14 cellular contexts compared by ENCODE assay signal in the genomic region with DNA sequence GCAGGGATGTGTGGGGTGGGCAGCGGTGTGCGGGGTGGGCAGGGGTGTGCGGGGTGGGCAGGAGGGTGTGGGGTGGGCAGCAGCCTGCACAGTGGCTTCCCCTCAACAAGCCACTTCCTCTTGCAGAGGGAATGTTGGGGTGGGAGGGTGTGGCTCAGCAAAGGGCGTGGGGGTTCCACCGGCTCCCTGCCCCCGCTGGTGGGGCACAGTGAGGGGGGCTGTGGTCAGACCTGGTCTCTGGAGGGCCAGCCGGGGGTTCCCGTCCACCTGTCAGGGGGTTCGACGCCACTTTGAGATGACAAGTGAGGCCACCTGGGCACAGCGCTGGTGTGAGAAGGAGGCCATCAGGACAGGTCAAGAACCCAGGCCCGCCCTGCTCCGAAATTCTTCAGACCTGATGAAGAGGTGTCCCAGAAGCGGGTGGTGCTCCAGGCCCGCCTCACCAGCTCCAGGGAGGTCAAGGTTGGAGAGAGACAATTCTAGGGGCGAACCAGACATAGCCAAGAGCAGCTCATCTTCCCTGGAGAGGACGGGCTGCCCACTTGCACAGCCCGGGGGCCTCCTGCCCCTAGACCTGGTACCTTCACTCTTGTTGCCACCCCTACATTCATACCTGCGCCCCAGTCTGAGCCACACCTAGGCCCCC. TPM values are rescaled to one million over a fixed set of nuclear protein-coding genes. Genes with fewer than 3 reads are reported as not detected.
DNase-seq lines count a peak whose midpoint lies in the region; ATAC-seq and TF ChIP-seq lines count a peak whose summit lies in the region.
"Had no signal": no experiment of that assay in that cellular context is flagged by ENCODE, and none has a peak within 500 bp of the region (broad histone marks: within the 10 kb centered on the region; RNA-seq: fewer than 3 reads in every experiment).

No MANE protein-coding gene starts in this region.

- H3K4me1 ChIP-seq in heart left ventricle = peaks cover 1 to 62% (median 20%) of the 10 kb centered on the region in 12 donors

- no peaks in the 10 kb centered on the region for H3K36me3 Mint-ChIP-seq in activated T-helper 1 cell treated with anti-CD3 and anti-CD28 coated beads, Interleukin-12 subunit alpha, Interleukin-12 subunit beta, Interleukin-2, Interleukin-4 antibody, amounts not matched to agents 30 ng/mL and 10 ng/mL and 1 ng/mL, durations not matched to agents 14 hours and 24 hours and 36 hours (ENCODE audit: low read depth)
- H3K36me3 Mint-ChIP-seq in memory B cell = peaks cover 6% of the 10 kb centered on the region

- H3K4me3 ChIP-seq in heart left ventricle = peak overlapping the region in 9 of 12 donors; percentile 21 to 61 (median 51)

- H3K36me3 ChIP-seq in heart left ventricle = peaks cover 0 to 3% (median 0%) of the 10 kb centered on the region in 9 donors
- H3K36me3 ChIP-seq: vagina had no signal

- no peaks in the 10 kb centered on the region for H3K27me3 ChIP-seq in heart left ventricle
- H3K27me3 ChIP-seq: vagina had no signal

- H3K4me1 Mint-ChIP-seq in activated T-helper 1 cell treated with anti-CD3 and anti-CD28 coated beads, Interleukin-12 subunit alpha, Interleukin-12 subunit beta, Interleukin-2, Interleukin-4 antibody, amounts not matched to agents 30 ng/mL and 10 ng/mL and 1 ng/mL, durations not matched to agents 14 hours and 24 hours and 36 hours (ENCODE audit: low read depth) = peaks cover 27% of the 10 kb centered on the region
- H3K4me1 Mint-ChIP-seq in memory B cell = peaks cover 21% of the 10 kb centered on the region

- intact Hi-C loops in heart left ventricle (cut with DNase I) = loop anchor here in 8 of 10 donors (2.0 to 10.0 kb wide), 6 partner anchors 102 to 594 kb away; a partner anchor contains a TSS
- intact Hi-C loops in cardiac septum (cut with DNase I) = loop anchor here (10.0 kb wide), 1 partner anchor 584 kb away; a partner anchor contains a TSS
- intact Hi-C loops in activated T-helper 1 cell treated with anti-CD3 and anti-CD28 coated beads, Interleukin-12 subunit alpha, Interleukin-12 subunit beta, Interleukin-2, Interleukin-4 antibody, amounts not matched to agents 30 ng/mL and 10 ng/mL and 1 ng/mL, durations not matched to agents 14 hours and 24 hours and 36 hours (cut with micrococcal nuclease) = loop anchor here (1.0 kb wide), 1 partner anchor 35 kb away; no protein-coding TSS in a partner anchor

- DNase-seq in heart left ventricle (peak in 2 of 5 donors; percentile 18 to 55), cardiac septum (ENCODE audit: low spot score) (no peak), memory B cell (ENCODE audit: low spot score in 2 of 2) (peak in 1 of 2 donors; percentile 32), ureter (ENCODE audit: low spot score) (peak; percentile 44), HuH-7.5 (ENCODE audit: low spot score) (no peak), GM03348 (ENCODE audit: low spot score) (no peak)
- DNase-seq in activated T-helper 1 cell treated with anti-CD3 and anti-CD28 coated beads, Interleukin-12 subunit alpha, Interleukin-12 subunit beta, Interleukin-2, Interleukin-4 antibody, amounts not matched to agents 30 ng/mL and 10 ng/mL and 1 ng/mL, durations not matched to agents 14 hours and 24 hours and 36 hours (ENCODE audit: low spot score) = no peak
- no peak for DNase-seq in activated effector memory CD4-positive, alpha-beta T cell treated with anti-CD3 and anti-CD28 coated beads, Interleukin-2, amount 50 U/mL, for 16 hours
- DNase-seq: C1 segment of cervical spinal cord, NCI-H2029 treated with DMSO at 0.1 percent for 48 hours had no signal

- TF ChIP-seq POLR2A in heart left ventricle (IDR thresholded peaks at IDR 0.05) = no peak

- peak overlapping the region; percentile 40 for H3K27ac Mint-ChIP-seq in activated T-helper 1 cell treated with anti-CD3 and anti-CD28 coated beads, Interleukin-12 subunit alpha, Interleukin-12 subunit beta, Interleukin-2, Interleukin-4 antibody, amounts not matched to agents 30 ng/mL and 10 ng/mL and 1 ng/mL, durations not matched to agents 14 hours and 24 hours and 36 hours
- peak overlapping the region; percentile 75 for H3K27ac Mint-ChIP-seq in memory B cell
- H3K27ac Mint-ChIP-seq: progenitor cell of endocrine pancreas had no signal

- peak overlapping the region in 10 of 12 donors; percentile 20 to 98 (median 90) for H3K27ac ChIP-seq in heart left ventricle
- H3K27ac ChIP-seq: vagina had no signal

- no peaks in the 10 kb centered on the region for H3K9me3 ChIP-seq in heart left ventricle
- H3K9me3 ChIP-seq: vagina had no signal

- H3K4me3 Mint-ChIP-seq in activated T-helper 1 cell treated with anti-CD3 and anti-CD28 coated beads, Interleukin-12 subunit alpha, Interleukin-12 subunit beta, Interleukin-2, Interleukin-4 antibody, amounts not matched to agents 30 ng/mL and 10 ng/mL and 1 ng/mL, durations not matched to agents 14 hours and 24 hours and 36 hours = peak overlapping the region; percentile 90
- peak overlapping the region; percentile 92 for H3K4me3 Mint-ChIP-seq in memory B cell

- 67 to 81% (median 70%) methylated on average over 18 to 19 of the region's 19 CpGs for WGBS in heart left ventricle, 4 donors

- TF ChIP-seq CTCF in heart left ventricle (IDR thresholded peaks at IDR 0.05) = no peak

- H3K9me3 Mint-ChIP-seq in activated T-helper 1 cell treated with anti-CD3 and anti-CD28 coated beads, Interleukin-12 subunit alpha, Interleukin-12 subunit beta, Interleukin-2, Interleukin-4 antibody, amounts not matched to agents 30 ng/mL and 10 ng/mL and 1 ng/mL, durations not matched to agents 14 hours and 24 hours and 36 hours = no peaks in the 10 kb centered on the region
- H3K9me3 Mint-ChIP-seq in memory B cell = no peaks in the 10 kb centered on the region

- H3K27me3 Mint-ChIP-seq in activated T-helper 1 cell treated with anti-CD3 and anti-CD28 coated beads, Interleukin-12 subunit alpha, Interleukin-12 subunit beta, Interleukin-2, Interleukin-4 antibody, amounts not matched to agents 30 ng/mL and 10 ng/mL and 1 ng/mL, durations not matched to agents 14 hours and 24 hours and 36 hours (ENCODE audit: insufficient read depth) = no peaks in the 10 kb centered on the region
- H3K27me3 Mint-ChIP-seq in memory B cell = no peaks in the 10 kb centered on the region

- ATAC-seq in heart left ventricle = no peak
- ATAC-seq in memory B cell (ENCODE audit: low read depth) = peak; percentile 21

RNA-seq across cellular contexts. Expression of a gene that starts 1.3 kb away (rescaled TPM):
- total RNA-seq in heart left ventricle = 10 to 100 TPM in 8 of 9 donors, 1 to 10 TPM in 1; 4.8 to 41.2 (median 29.9) TPM
- polyA plus RNA-seq in heart left ventricle = 10 to 100 TPM in 1 of 2 donors, 1 to 10 TPM in 1; 5.1 to 34.6 TPM
- total RNA-seq in cardiac septum = 23.2 TPM
- total RNA-seq in activated T-helper 1 cell treated with anti-CD3 and anti-CD28 coated beads, Interleukin-12 subunit alpha, Interleukin-12 subunit beta, Interleukin-2, Interleukin-4 antibody, amounts not matched to agents 30 ng/mL and 10 ng/mL and 1 ng/mL, durations not matched to agents 14 hours and 24 hours and 36 hours = 2.3 and 2.5 TPM in 2 replicates
- 2.3 TPM for total RNA-seq in ureter
- polyA plus RNA-seq: keratinocyte had no signal

RNA-seq across cellular contexts. Expression of a gene that starts 1.4 kb away (rescaled TPM):
- total RNA-seq in heart left ventricle = 10 to 100 TPM in 7 of 9 donors, 1 to 10 TPM in 2; 9.5 to 29.5 (median 19.2) TPM
- 10 to 100 TPM in 1 of 2 donors, 1 to 10 TPM in 1; 3.5 to 15.5 TPM for polyA plus RNA-seq in heart left ventricle
- 26.2 TPM for total RNA-seq in cardiac septum
- 2.1 and 2.2 TPM in 2 replicates for total RNA-seq in activated T-helper 1 cell treated with anti-CD3 and anti-CD28 coated beads, Interleukin-12 subunit alpha, Interleukin-12 subunit beta, Interleukin-2, Interleukin-4 antibody, amounts not matched to agents 30 ng/mL and 10 ng/mL and 1 ng/mL, durations not matched to agents 14 hours and 24 hours and 36 hours
- total RNA-seq in ureter = 4.3 TPM
- polyA plus RNA-seq: keratinocyte had no signal

RNA-seq across cellular contexts. Expression of a gene that starts 30.0 kb away (rescaled TPM):
- total RNA-seq in heart left ventricle (1 to 10 TPM in 1 of 9 donors, under 1 TPM in 2, not detected in 6; 0.33 to 2.3 (median 0.54) TPM), cardiac septum (not detected), ureter (7.9 TPM)
- polyA plus RNA-seq in heart left ventricle = under 1 TPM in 1 of 2 donors, not detected in 1; 0.07 TPM
- total RNA-seq in activated T-helper 1 cell treated with anti-CD3 and anti-CD28 coated beads, Interleukin-12 subunit alpha, Interleukin-12 subunit beta, Interleukin-2, Interleukin-4 antibody, amounts not matched to agents 30 ng/mL and 10 ng/mL and 1 ng/mL, durations not matched to agents 14 hours and 24 hours and 36 hours = 0.42 and 0.54 TPM in 2 replicates
- total RNA-seq: OCI-LY7 had no signal
